23 cellular contexts compared by ENCODE assay signal in genomic region chr13:43273362-43273761, GRCh38.
DNase-seq lines count a peak whose midpoint lies in the region; ATAC-seq and TF ChIP-seq lines count a peak whose summit lies in the region.
"Had no signal": no experiment of that assay in that cellular context is flagged by ENCODE, and none has a peak within 500 bp of the region (broad histone marks: within the 10 kb centered on the region; RNA-seq: fewer than 3 reads in every experiment).

No MANE protein-coding gene starts in this region.

- POLR2A ChIA-PET in SK-N-SH (lab: Yijun Ruan, JAX) = no interaction called here

- no peak for ATAC-seq in HG02763 (IDR thresholded peaks at IDR 0.05; ENCODE audit: unreplicated experiment)
- ATAC-seq: right cardiac atrium, Right ventricle myocardium inferior, upper lobe of right lung had no signal

- no peak for TF ChIP-seq RAD21 in SK-N-SH (IDR thresholded peaks at IDR 0.05; ENCODE audit: low read length)

- peak; percentile 79 for DNase-seq in DMS79 treated with DMSO at 0.1 percent for 48 hours (lab: John Stamatoyannopoulos, UW)
- DNase-seq in HFFc6 = peak; percentile 39
- no peak for DNase-seq in SK-N-SH
- DNase-seq in foreskin fibroblast = peak; percentile 42 to 64
- DNase-seq in NCI-H2196 treated with DMSO at 0.1 percent for 48 hours (lab: John Stamatoyannopoulos, UW; ENCODE audit: unreplicated experiment) = no peak
- DNase-seq in T-helper 2 cell treated with Interferon-gamma antibody and Interleukin-4, amounts not matched to agents 5 μg/mL and 100 μg/mL, for 36 hours (ENCODE audit: low spot score) = no peak
- no peak for DNase-seq in GM19240 (ENCODE audit: insufficient read length, low spot score)
- DNase-seq: activated CD8-positive, alpha-beta memory T cell treated with anti-CD3 and anti-CD28 coated beads, Interleukin-2, amount 50 U/mL, for 4 hours; activated naive CD8-positive, alpha-beta T cell treated with anti-CD3 and anti-CD28 coated beads, Interleukin-2, amount 10 ng/mL, durations not matched to agents 7 days and 5 days; brain microvascular endothelial cell; CD8-positive, alpha-beta memory T cell; foreskin melanocyte; naive B cell; NCI-H1694 treated with DMSO at 0.1 percent for 48 hours; right cardiac atrium; stimulated activated CD4-positive, alpha-beta T cell treated with anti-CD3 and anti-CD28 coated beads, Interleukin-15, amount 100 ng/mL, for 24 hours; upper lobe of right lung; WERI-Rb-1 had no signal

- H3K9ac ChIP-seq in SK-N-SH = no peak overlapping the region

- no peak overlapping the region for H2AFZ ChIP-seq in SK-N-SH (ENCODE audit: low read depth)

- H3K27me3 ChIP-seq in SK-N-SH (ENCODE audit: insufficient read depth) = no peaks in the 10 kb centered on the region
- H3K27me3 ChIP-seq: brain microvascular endothelial cell, upper lobe of right lung had no signal

- no peak overlapping the region for H3K4me3 ChIP-seq in SK-N-SH (ENCODE audit: low read depth in 2 of 2, low read length in 1 of 2)
- no peak overlapping the region for H3K4me3 ChIP-seq in foreskin fibroblast (ENCODE audit: low read depth in 1 of 2, low read length in 2 of 2)
- H3K4me3 ChIP-seq: HAP-1, upper lobe of right lung had no signal

- peaks cover 54% of the 10 kb centered on the region for H3K4me1 Mint-ChIP-seq in HFFc6 (ENCODE audit: low read depth)
- no peaks in the 10 kb centered on the region for H3K4me1 Mint-ChIP-seq in T-helper 2 cell treated with Interferon-gamma antibody and Interleukin-4, amounts not matched to agents 5 μg/mL and 100 μg/mL, for 36 hours (ENCODE audit: low read depth)
- H3K4me1 Mint-ChIP-seq: activated naive CD8-positive, alpha-beta T cell treated with anti-CD3 and anti-CD28 coated beads, Interleukin-2, amount 10 ng/mL, durations not matched to agents 7 days and 5 days; CD8-positive, alpha-beta memory T cell; naive B cell had no signal

- H3F3A ChIP-seq in SK-N-SH (replicated peaks; ENCODE audit: insufficient read depth) = peaks cover 16% of the 10 kb centered on the region

- CTCF ChIA-PET in SK-N-SH (lab: Yijun Ruan, JAX) = no interaction called here

- H3K9me3 ChIP-seq in SK-N-SH = no peaks in the 10 kb centered on the region
- H3K9me3 ChIP-seq: HAP-1, upper lobe of right lung had no signal

- H3K4me3 Mint-ChIP-seq in HFFc6 = no peak overlapping the region
- H3K4me3 Mint-ChIP-seq in T-helper 2 cell treated with Interferon-gamma antibody and Interleukin-4, amounts not matched to agents 5 μg/mL and 100 μg/mL, for 36 hours = no peak overlapping the region
- H3K4me3 Mint-ChIP-seq: activated naive CD8-positive, alpha-beta T cell treated with anti-CD3 and anti-CD28 coated beads, Interleukin-2, amount 10 ng/mL, durations not matched to agents 7 days and 5 days; CD8-positive, alpha-beta memory T cell; naive B cell; T-helper 1 cell treated with Interleukin-12 subunit alpha and Interleukin-12 subunit beta and Interleukin-4 antibody, amounts not matched to agents 30 μg/mL and 1 μg/mL, for 36 hours had no signal

- H3K79me2 ChIP-seq in SK-N-SH (ENCODE audit: insufficient read depth) = no peaks in the 10 kb centered on the region

- H3K4me1 ChIP-seq in SK-N-SH (ENCODE audit: control insufficient read depth in 1 of 2, insufficient read depth in 2 of 2, low read depth in 1 of 2, low read length in 1 of 2) = peaks cover 0 to 41% of the 10 kb centered on the region in 2 experiments; a peak in 3 of 4 replicates

- TF ChIP-seq CTCF in HFFc6 (IDR thresholded peaks at IDR 0.05) (no peak), SK-N-SH (IDR thresholded peaks at IDR 0.05) (no peak), foreskin fibroblast (IDR thresholded peaks at IDR 0.05; ENCODE audit: low read depth, low read length) (no peak)

- H3K27ac Mint-ChIP-seq in HFFc6 = no peak overlapping the region
- H3K27ac Mint-ChIP-seq in T-helper 2 cell treated with Interferon-gamma antibody and Interleukin-4, amounts not matched to agents 5 μg/mL and 100 μg/mL, for 36 hours = no peak overlapping the region
- H3K27ac Mint-ChIP-seq: activated naive CD8-positive, alpha-beta T cell treated with anti-CD3 and anti-CD28 coated beads, Interleukin-2, amount 10 ng/mL, durations not matched to agents 7 days and 5 days; activated T-helper 2 cell treated with anti-CD3 and anti-CD28 coated beads, Interferon-gamma antibody, Interleukin-2, Interleukin-4, amounts not matched to agents 10 μg/mL and 5 μg/mL and 100 μg/mL, durations not matched to agents 14 hours and 24 hours and 36 hours; CD8-positive, alpha-beta memory T cell; T-helper 1 cell treated with Interleukin-12 subunit alpha and Interleukin-12 subunit beta and Interleukin-4 antibody, amounts not matched to agents 30 μg/mL and 1 μg/mL, for 36 hours had no signal

- no peaks in the 10 kb centered on the region for H3K36me3 ChIP-seq in SK-N-SH (replicated peaks in 1 of 2; ENCODE audit: control insufficient read depth in 1 of 2, insufficient read depth in 2 of 2, low read length in 1 of 2)
- H3K36me3 ChIP-seq: brain microvascular endothelial cell, HAP-1, upper lobe of right lung, WERI-Rb-1 had no signal

- H3K4me2 ChIP-seq in SK-N-SH = peak overlapping the region; percentile 17; the same call in 1 of the 2 replicates

- H3K27ac ChIP-seq in SK-N-SH (ENCODE audit: low read depth in 2 of 2, low read length in 1 of 2) = peak overlapping the region in 1 of 2 experiments; percentile 41; a peak in 1 of 4 replicates
- H3K27ac ChIP-seq: brain microvascular endothelial cell, upper lobe of right lung, WERI-Rb-1 had no signal

- no peaks in the 10 kb centered on the region for H3K9me3 Mint-ChIP-seq in HFFc6
- no peaks in the 10 kb centered on the region for H3K9me3 Mint-ChIP-seq in T-helper 2 cell treated with Interferon-gamma antibody and Interleukin-4, amounts not matched to agents 5 μg/mL and 100 μg/mL, for 36 hours
- H3K9me3 Mint-ChIP-seq: activated naive CD8-positive, alpha-beta T cell treated with anti-CD3 and anti-CD28 coated beads, Interleukin-2, amount 10 ng/mL, durations not matched to agents 7 days and 5 days; activated T-helper 2 cell treated with anti-CD3 and anti-CD28 coated beads, Interferon-gamma antibody, Interleukin-2, Interleukin-4, amounts not matched to agents 10 μg/mL and 5 μg/mL and 100 μg/mL, durations not matched to agents 14 hours and 24 hours and 36 hours; CD8-positive, alpha-beta memory T cell; naive B cell; T-helper 1 cell treated with Interleukin-12 subunit alpha and Interleukin-12 subunit beta and Interleukin-4 antibody, amounts not matched to agents 30 μg/mL and 1 μg/mL, for 36 hours had no signal

- TF ChIP-seq EP300 in SK-N-SH (IDR thresholded peaks at IDR 0.05; ENCODE audit: borderline replicate concordance in 1 of 2, low read depth in 1 of 2, low read length in 1 of 2) = peak in 1 of 2 experiments; percentile 89; a peak in 2 of 4 replicates

- H4K20me1 ChIP-seq in SK-N-SH (ENCODE audit: insufficient read depth) = no peaks in the 10 kb centered on the region

- no peaks in the 10 kb centered on the region; the same call in 1 of the 2 replicates for H3K27me3 Mint-ChIP-seq in HFFc6 (ENCODE audit: insufficient read depth)
- peaks cover 13% of the 10 kb centered on the region for H3K27me3 Mint-ChIP-seq in T-helper 2 cell treated with Interferon-gamma antibody and Interleukin-4, amounts not matched to agents 5 μg/mL and 100 μg/mL, for 36 hours (ENCODE audit: low read depth)

- no peaks in the 10 kb centered on the region for H3K36me3 Mint-ChIP-seq in HFFc6 (ENCODE audit: low read depth)
- no peaks in the 10 kb centered on the region for H3K36me3 Mint-ChIP-seq in T-helper 2 cell treated with Interferon-gamma antibody and Interleukin-4, amounts not matched to agents 5 μg/mL and 100 μg/mL, for 36 hours (ENCODE audit: low read depth)
- H3K36me3 Mint-ChIP-seq: activated naive CD8-positive, alpha-beta T cell treated with anti-CD3 and anti-CD28 coated beads, Interleukin-2, amount 10 ng/mL, durations not matched to agents 7 days and 5 days; CD8-positive, alpha-beta memory T cell; naive B cell had no signal

- WGBS in SK-N-SH (ENCODE audit: low lambda C conversion rate) = 90% methylated on average over 2 of the region's 2 CpGs

- no peaks in the 10 kb centered on the region for H3K9me2 ChIP-seq in SK-N-SH

TF ChIP-seq in SK-N-SH, 30 proteins besides CTCF, POLR2A, EP300 and RAD21 (continues in another document):
- TF ChIP-seq PBX3 (IDR thresholded peaks at IDR 0.05) = peak; percentile 93
- TF ChIP-seq RXRA (IDR thresholded peaks at IDR 0.05; ENCODE audit: borderline replicate concordance, low read depth) = 0 out of 2 replicates have a peak, but pooled peaks have one; percentile 59
- TF ChIP-seq FOSL2 (IDR thresholded peaks at IDR 0.05; ENCODE audit: borderline replicate concordance, low read depth) = peak; percentile 69; the same call in 1 of the 2 replicates
- TF ChIP-seq MXI1 (IDR thresholded peaks at IDR 0.05; ENCODE audit: low read depth, low read length) = no peak
- peak; percentile 84 for TF ChIP-seq JUND (IDR thresholded peaks at IDR 0.05)
- TF ChIP-seq GABPA (IDR thresholded peaks at IDR 0.05; ENCODE audit: low read depth) = no peak
- no peak for TF ChIP-seq POLR2AphosphoS5 (IDR thresholded peaks at IDR 0.05; ENCODE audit: low read depth, low read length)
- TF ChIP-seq SIN3A (IDR thresholded peaks at IDR 0.05; ENCODE audit: borderline replicate concordance, low read depth, low read length) = no peak
- TF ChIP-seq ELF1 (IDR thresholded peaks at IDR 0.05) = no peak; the same call in 1 of the 2 replicates
- TF ChIP-seq FOXJ3 (CRISPR knock-in tag; IDR thresholded peaks at IDR 0.05) = no peak
- TF ChIP-seq USF2 (IDR thresholded peaks at IDR 0.05; ENCODE audit: borderline replicate concordance, low read depth, low read length) = no peak
- peak; percentile 94 for TF ChIP-seq TCF12 (IDR thresholded peaks at IDR 0.05)

Comparison
In these comparisons a context has a peak if more than half of its experiments do, and no peak if none do; other contexts are left out.
1. DNase-seq: peak in DMS79 treated with DMSO at 0.1 percent for 48 hours (single experiment), HFFc6 (single experiment) and foreskin fibroblast (2 of 2); none in SK-N-SH (single experiment), NCI-H2196 treated with DMSO at 0.1 percent for 48 hours (single experiment), T-helper 2 cell treated with Interferon-gamma antibody and Interleukin-4, amounts not matched to agents 5 μg/mL and 100 μg/mL, for 36 hours (single experiment) and GM19240 (single experiment).